Comparison of ENCODE assay signal across 1 cellular context in the genomic region with DNA sequence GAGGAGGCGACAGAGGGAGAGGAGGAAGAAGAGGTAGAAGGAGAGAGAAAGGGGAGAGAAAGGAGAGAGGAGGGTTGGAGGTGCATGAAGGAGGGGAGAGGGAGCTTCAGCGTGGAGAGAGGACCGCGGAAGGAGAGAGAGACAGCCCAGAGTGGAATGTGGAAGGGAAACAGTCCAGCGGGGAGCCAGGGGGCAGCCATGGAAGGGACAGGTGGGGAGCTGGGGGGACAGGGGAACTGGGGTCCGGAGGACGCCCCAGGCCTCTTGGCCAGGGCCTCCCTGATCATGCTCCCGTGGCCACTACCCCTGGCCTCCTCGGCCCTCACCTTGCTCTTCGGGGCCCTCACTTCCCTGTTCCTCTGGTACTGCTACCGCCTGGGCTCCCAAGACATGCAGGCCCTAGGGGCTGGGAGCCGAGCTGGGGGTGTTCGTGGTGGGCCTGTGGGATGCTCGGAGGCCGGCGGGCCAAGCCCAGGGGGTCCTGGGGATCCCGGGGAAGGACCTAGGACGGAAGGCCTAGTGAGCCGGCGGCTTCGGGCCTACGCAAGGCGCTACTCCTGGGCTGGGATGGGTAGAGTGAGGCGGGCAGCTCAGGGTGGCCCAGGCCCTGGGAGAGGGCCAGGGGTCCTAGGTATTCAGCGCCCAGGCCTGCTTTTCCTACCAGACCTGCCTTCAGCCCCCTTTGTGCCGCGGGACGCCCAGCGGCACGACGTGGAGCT.
TF ChIP-seq lines count a peak whose summit lies in the region.

No MANE protein-coding gene starts in this region.

TF ChIP-seq in HepG2, 621 proteins besides CTCF, POLR2A, EP300 and RAD21 (continued from another document and continues in another):
- TF ChIP-seq MAFK (conservative IDR thresholded peaks at IDR 0.05 in 1 of 2, IDR thresholded peaks at IDR 0.05 in 1 of 2; ENCODE audit: low read length in 2 of 2) = no peak
- no peak for TF ChIP-seq GFI1 (CRISPR knock-in tag; IDR thresholded peaks at IDR 0.05; ENCODE audit: borderline replicate concordance)
- TF ChIP-seq, protein P1, sequence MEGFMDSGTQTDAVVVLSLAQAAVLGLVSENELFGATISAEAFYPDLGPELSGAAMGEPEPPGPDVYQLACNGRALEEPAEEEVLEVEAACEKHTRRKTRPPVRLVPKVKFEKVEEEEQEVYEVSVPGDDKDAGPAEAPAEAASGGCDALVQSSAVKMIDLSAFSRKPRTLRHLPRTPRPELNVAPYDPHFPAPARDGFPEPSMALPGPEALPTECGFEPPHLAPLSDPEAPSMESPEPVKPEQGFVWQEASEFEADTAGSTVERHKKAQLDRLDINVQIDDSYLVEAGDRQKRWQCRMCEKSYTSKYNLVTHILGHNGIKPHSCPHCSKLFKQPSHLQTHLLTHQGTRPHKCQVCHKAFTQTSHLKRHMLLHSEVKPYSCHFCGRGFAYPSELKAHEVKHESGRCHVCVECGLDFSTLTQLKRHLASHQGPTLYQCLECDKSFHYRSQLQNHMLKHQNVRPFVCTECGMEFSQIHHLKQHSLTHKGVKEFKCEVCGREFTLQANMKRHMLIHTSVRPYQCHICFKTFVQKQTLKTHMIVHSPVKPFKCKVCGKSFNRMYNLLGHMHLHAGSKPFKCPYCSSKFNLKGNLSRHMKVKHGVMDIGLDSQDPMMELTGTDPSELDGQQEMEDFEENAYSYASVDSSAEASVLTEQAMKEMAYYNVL (CRISPR knock-in tag; IDR thresholded peaks at IDR 0.05; ENCODE audit: borderline replicate concordance) = no peak
- TF ChIP-seq ZNF253 (CRISPR knock-in tag; IDR thresholded peaks at IDR 0.05; ENCODE audit: borderline replicate concordance) = peak; percentile 6; the same call in 1 of the 2 replicates
- no peak for TF ChIP-seq FOXK2 (IDR thresholded peaks at IDR 0.05)
- TF ChIP-seq ZNF570 (CRISPR knock-in tag; IDR thresholded peaks at IDR 0.05; ENCODE audit: borderline replicate concordance) = no peak
- no peak for TF ChIP-seq MEIS2 (CRISPR knock-in tag; IDR thresholded peaks at IDR 0.05)
- TF ChIP-seq SP5 (CRISPR knock-in tag; IDR thresholded peaks at IDR 0.05; ENCODE audit: borderline replicate concordance, low read depth) = no peak
- TF ChIP-seq, protein P2, sequence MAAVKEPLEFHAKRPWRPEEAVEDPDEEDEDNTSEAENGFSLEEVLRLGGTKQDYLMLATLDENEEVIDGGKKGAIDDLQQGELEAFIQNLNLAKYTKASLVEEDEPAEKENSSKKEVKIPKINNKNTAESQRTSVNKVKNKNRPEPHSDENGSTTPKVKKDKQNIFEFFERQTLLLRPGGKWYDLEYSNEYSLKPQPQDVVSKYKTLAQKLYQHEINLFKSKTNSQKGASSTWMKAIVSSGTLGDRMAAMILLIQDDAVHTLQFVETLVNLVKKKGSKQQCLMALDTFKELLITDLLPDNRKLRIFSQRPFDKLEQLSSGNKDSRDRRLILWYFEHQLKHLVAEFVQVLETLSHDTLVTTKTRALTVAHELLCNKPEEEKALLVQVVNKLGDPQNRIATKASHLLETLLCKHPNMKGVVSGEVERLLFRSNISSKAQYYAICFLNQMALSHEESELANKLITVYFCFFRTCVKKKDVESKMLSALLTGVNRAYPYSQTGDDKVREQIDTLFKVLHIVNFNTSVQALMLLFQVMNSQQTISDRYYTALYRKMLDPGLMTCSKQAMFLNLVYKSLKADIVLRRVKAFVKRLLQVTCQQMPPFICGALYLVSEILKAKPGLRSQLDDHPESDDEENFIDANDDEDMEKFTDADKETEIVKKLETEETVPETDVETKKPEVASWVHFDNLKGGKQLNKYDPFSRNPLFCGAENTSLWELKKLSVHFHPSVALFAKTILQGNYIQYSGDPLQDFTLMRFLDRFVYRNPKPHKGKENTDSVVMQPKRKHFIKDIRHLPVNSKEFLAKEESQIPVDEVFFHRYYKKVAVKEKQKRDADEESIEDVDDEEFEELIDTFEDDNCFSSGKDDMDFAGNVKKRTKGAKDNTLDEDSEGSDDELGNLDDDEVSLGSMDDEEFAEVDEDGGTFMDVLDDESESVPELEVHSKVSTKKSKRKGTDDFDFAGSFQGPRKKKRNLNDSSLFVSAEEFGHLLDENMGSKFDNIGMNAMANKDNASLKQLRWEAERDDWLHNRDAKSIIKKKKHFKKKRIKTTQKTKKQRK (IDR thresholded peaks at IDR 0.05; ENCODE audit: low read length) = no peak
- TF ChIP-seq KLF6 (CRISPR knock-in tag; IDR thresholded peaks at IDR 0.05) = 0 out of 2 replicates have a peak, but pooled peaks have one; percentile 44
- no peak for TF ChIP-seq ZIK1 (CRISPR knock-in tag; IDR thresholded peaks at IDR 0.05; ENCODE audit: borderline replicate concordance, low read depth)
- TF ChIP-seq, protein P3, sequence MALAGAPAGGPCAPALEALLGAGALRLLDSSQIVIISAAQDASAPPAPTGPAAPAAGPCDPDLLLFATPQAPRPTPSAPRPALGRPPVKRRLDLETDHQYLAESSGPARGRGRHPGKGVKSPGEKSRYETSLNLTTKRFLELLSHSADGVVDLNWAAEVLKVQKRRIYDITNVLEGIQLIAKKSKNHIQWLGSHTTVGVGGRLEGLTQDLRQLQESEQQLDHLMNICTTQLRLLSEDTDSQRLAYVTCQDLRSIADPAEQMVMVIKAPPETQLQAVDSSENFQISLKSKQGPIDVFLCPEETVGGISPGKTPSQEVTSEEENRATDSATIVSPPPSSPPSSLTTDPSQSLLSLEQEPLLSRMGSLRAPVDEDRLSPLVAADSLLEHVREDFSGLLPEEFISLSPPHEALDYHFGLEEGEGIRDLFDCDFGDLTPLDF (CRISPR knock-in tag; IDR thresholded peaks at IDR 0.05) = no peak
- no peak for TF ChIP-seq MED13 (CRISPR knock-in tag; IDR thresholded peaks at IDR 0.05)
- peak; percentile 54; the same call in 1 of the 2 replicates for TF ChIP-seq ZNF274 (CRISPR knock-in tag; IDR thresholded peaks at IDR 0.05)
- no peak for TF ChIP-seq JUNB (CRISPR knock-in tag; IDR thresholded peaks at IDR 0.05; ENCODE audit: borderline replicate concordance)
- no peak for TF ChIP-seq MZF1 (CRISPR knock-in tag; IDR thresholded peaks at IDR 0.05; ENCODE audit: borderline replicate concordance)
- TF ChIP-seq KLF12 (CRISPR knock-in tag; IDR thresholded peaks at IDR 0.05; ENCODE audit: borderline replicate concordance) = no peak
- no peak for TF ChIP-seq ZNF550 (CRISPR knock-in tag; IDR thresholded peaks at IDR 0.05; ENCODE audit: borderline replicate concordance)
- no peak; the same call in 1 of the 2 replicates for TF ChIP-seq PHF20 (CRISPR knock-in tag; IDR thresholded peaks at IDR 0.05)
- TF ChIP-seq, protein P4, sequence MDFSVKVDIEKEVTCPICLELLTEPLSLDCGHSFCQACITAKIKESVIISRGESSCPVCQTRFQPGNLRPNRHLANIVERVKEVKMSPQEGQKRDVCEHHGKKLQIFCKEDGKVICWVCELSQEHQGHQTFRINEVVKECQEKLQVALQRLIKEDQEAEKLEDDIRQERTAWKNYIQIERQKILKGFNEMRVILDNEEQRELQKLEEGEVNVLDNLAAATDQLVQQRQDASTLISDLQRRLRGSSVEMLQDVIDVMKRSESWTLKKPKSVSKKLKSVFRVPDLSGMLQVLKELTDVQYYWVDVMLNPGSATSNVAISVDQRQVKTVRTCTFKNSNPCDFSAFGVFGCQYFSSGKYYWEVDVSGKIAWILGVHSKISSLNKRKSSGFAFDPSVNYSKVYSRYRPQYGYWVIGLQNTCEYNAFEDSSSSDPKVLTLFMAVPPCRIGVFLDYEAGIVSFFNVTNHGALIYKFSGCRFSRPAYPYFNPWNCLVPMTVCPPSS (IDR thresholded peaks at IDR 0.05) = no peak
- no peak for TF ChIP-seq ZNF292 (CRISPR knock-in tag; IDR thresholded peaks at IDR 0.05; ENCODE audit: borderline replicate concordance, low read depth)
- no peak for TF ChIP-seq ZNF776 (CRISPR knock-in tag; IDR thresholded peaks at IDR 0.05)
- TF ChIP-seq, protein P5, sequence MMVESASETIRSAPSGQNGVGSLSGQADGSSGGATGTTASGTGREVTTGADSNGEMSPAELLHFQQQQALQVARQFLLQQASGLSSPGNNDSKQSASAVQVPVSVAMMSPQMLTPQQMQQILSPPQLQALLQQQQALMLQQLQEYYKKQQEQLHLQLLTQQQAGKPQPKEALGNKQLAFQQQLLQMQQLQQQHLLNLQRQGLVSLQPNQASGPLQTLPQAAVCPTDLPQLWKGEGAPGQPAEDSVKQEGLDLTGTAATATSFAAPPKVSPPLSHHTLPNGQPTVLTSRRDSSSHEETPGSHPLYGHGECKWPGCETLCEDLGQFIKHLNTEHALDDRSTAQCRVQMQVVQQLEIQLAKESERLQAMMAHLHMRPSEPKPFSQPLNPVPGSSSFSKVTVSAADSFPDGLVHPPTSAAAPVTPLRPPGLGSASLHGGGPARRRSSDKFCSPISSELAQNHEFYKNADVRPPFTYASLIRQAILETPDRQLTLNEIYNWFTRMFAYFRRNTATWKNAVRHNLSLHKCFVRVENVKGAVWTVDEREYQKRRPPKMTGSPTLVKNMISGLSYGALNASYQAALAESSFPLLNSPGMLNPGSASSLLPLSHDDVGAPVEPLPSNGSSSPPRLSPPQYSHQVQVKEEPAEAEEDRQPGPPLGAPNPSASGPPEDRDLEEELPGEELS (CRISPR knock-in tag; IDR thresholded peaks at IDR 0.05) = no peak
- TF ChIP-seq, protein P6, sequence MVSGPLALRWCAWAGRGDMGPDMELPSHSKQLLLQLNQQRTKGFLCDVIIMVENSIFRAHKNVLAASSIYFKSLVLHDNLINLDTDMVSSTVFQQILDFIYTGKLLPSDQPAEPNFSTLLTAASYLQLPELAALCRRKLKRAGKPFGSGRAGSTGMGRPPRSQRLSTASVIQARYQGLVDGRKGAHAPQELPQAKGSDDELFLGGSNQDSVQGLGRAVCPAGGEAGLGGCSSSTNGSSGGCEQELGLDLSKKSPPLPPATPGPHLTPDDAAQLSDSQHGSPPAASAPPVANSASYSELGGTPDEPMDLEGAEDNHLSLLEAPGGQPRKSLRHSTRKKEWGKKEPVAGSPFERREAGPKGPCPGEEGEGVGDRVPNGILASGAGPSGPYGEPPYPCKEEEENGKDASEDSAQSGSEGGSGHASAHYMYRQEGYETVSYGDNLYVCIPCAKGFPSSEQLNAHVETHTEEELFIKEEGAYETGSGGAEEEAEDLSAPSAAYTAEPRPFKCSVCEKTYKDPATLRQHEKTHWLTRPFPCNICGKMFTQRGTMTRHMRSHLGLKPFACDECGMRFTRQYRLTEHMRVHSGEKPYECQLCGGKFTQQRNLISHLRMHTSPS (CRISPR knock-in tag; IDR thresholded peaks at IDR 0.05; ENCODE audit: low read depth) = no peak
- TF ChIP-seq, protein P7, sequence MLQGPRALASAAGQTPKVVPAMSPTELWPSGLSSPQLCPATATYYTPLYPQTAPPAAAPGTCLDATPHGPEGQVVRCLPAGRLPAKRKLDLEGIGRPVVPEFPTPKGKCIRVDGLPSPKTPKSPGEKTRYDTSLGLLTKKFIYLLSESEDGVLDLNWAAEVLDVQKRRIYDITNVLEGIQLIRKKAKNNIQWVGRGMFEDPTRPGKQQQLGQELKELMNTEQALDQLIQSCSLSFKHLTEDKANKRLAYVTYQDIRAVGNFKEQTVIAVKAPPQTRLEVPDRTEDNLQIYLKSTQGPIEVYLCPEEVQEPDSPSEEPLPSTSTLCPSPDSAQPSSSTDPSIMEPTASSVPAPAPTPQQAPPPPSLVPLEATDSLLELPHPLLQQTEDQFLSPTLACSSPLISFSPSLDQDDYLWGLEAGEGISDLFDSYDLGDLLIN (CRISPR knock-in tag; IDR thresholded peaks at IDR 0.05; ENCODE audit: borderline replicate concordance) = no peak
- 0 out of 2 replicates have a peak, but pooled peaks have one; percentile 49 for TF ChIP-seq ZNF136 (CRISPR knock-in tag; IDR thresholded peaks at IDR 0.05; ENCODE audit: low read depth)
- no peak for TF ChIP-seq KLF15 (CRISPR knock-in tag; IDR thresholded peaks at IDR 0.05; ENCODE audit: borderline replicate concordance)
- TF ChIP-seq CCAR2 (optimal IDR thresholded peaks at IDR 0.05; ENCODE audit: low read depth, low read length) = no peak
- TF ChIP-seq NFYC (CRISPR knock-in tag; IDR thresholded peaks at IDR 0.05) = no peak
- TF ChIP-seq ARNTL (CRISPR knock-in tag; IDR thresholded peaks at IDR 0.05) = no peak
- TF ChIP-seq GATA4 (IDR thresholded peaks at IDR 0.05; ENCODE audit: borderline replicate concordance, low read depth) = no peak
- no peak for TF ChIP-seq RARA (CRISPR knock-in tag; IDR thresholded peaks at IDR 0.05)
- TF ChIP-seq, protein P8, sequence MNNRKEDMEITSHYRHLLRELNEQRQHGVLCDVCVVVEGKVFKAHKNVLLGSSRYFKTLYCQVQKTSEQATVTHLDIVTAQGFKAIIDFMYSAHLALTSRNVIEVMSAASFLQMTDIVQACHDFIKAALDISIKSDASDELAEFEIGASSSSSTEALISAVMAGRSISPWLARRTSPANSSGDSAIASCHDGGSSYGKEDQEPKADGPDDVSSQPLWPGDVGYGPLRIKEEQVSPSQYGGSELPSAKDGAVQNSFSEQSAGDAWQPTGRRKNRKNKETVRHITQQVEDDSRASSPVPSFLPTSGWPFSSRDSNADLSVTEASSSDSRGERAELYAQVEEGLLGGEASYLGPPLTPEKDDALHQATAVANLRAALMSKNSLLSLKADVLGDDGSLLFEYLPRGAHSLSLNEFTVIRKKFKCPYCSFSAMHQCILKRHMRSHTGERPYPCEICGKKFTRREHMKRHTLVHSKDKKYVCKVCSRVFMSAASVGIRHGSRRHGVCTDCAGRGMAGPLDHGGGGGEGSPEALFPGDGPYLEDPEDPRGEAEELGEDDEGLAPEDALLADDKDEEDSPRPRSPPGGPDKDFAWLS (CRISPR knock-in tag; IDR thresholded peaks at IDR 0.05; ENCODE audit: borderline replicate concordance) = no peak
- no peak for TF ChIP-seq ZC3H13 (CRISPR knock-in tag; IDR thresholded peaks at IDR 0.05)
- peak; percentile 44; the same call in 1 of the 2 replicates for TF ChIP-seq ZSCAN9 (CRISPR knock-in tag; IDR thresholded peaks at IDR 0.05; ENCODE audit: borderline replicate concordance)
- TF ChIP-seq ZNF75D (CRISPR knock-in tag; IDR thresholded peaks at IDR 0.05; ENCODE audit: borderline replicate concordance) = no peak
- no peak; the same call in 1 of the 2 replicates for TF ChIP-seq MXD4 (CRISPR knock-in tag; IDR thresholded peaks at IDR 0.05)
- TF ChIP-seq ZNF7 (CRISPR knock-in tag; IDR thresholded peaks at IDR 0.05) = 0 out of 2 replicates have a peak, but pooled peaks have one; percentile 15
- TF ChIP-seq HOXA9 (CRISPR knock-in tag; IDR thresholded peaks at IDR 0.05; ENCODE audit: borderline replicate concordance) = no peak
- no peak for TF ChIP-seq REL (CRISPR knock-in tag; conservative IDR thresholded peaks at IDR 0.05)
- TF ChIP-seq ZFP1 (CRISPR knock-in tag; IDR thresholded peaks at IDR 0.05) = no peak
- TF ChIP-seq FOXM1 (CRISPR knock-in tag; IDR thresholded peaks at IDR 0.05) = no peak
- TF ChIP-seq, protein P9, sequence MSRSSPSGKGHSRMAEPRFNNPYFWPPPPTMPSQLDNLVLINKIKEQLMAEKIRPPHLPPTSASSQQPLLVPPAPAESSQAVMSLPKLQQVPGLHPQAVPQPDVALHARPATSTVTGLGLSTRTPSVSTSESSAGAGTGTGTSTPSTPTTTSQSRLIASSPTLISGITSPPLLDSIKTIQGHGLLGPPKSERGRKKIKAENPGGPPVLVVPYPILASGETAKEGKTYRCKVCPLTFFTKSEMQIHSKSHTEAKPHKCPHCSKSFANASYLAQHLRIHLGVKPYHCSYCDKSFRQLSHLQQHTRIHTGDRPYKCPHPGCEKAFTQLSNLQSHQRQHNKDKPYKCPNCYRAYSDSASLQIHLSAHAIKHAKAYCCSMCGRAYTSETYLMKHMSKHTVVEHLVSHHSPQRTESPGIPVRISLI (CRISPR knock-in tag; IDR thresholded peaks at IDR 0.05; ENCODE audit: borderline replicate concordance) = no peak
- TF ChIP-seq ZNF749 (CRISPR knock-in tag; IDR thresholded peaks at IDR 0.05; ENCODE audit: borderline replicate concordance) = no peak
- no peak for TF ChIP-seq ATRX (CRISPR knock-in tag; IDR thresholded peaks at IDR 0.05; ENCODE audit: borderline replicate concordance)
- no peak for TF ChIP-seq NKX3-1 (CRISPR knock-in tag; IDR thresholded peaks at IDR 0.05)
- TF ChIP-seq ZNF101 (CRISPR knock-in tag; IDR thresholded peaks at IDR 0.05; ENCODE audit: borderline replicate concordance, low read depth) = no peak
